ENCODE assay signal across 9 cellular contexts in the genomic region with DNA sequence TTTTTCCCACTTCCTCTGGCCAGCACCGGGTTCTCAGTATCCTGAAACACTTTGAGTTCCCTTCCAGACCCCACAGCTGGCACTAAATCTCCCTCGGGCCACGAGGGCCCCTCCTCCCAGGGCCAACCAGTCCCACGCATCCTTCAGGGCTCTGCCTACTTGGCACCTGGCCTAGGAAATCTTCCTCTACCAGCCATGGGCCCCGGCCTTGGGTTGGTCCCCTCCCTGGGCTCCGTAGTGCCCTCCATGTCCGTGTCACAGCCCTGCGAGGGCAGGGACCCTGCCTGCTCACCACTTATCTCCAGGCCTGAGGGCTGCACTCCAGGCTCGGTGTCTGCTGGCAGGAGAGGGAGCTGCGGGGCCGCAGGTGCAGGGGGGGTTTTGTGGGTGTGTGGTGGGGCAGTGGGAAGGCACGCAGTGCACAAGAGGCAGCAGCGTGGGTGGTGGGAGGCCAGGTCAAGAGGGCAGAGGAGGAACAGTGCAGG. TPM values are rescaled to one million over a fixed set of nuclear protein-coding genes. Genes with fewer than 3 reads are reported as not detected.
DNase-seq lines count a peak whose midpoint lies in the region; ATAC-seq and TF ChIP-seq lines count a peak whose summit lies in the region.
"Had no signal": no experiment of that assay in that cellular context is flagged by ENCODE, and none has a peak within 500 bp of the region (broad histone marks: within the 10 kb centered on the region; RNA-seq: fewer than 3 reads in every experiment).

No MANE protein-coding gene starts in this region.

- H3K4me3 Mint-ChIP-seq in stimulated activated naive CD8-positive, alpha-beta T cell treated with anti-CD3 and anti-CD28 coated beads, Interleukin-15, Interleukin-2, amounts not matched to agents 100 ng/mL and 50 ng/mL, for 24 hours = peak overlapping the region; percentile 18

- TF ChIP-seq CTCF in VCaP (conservative IDR thresholded peaks at IDR 0.05) = no peak

- H3K36me3 Mint-ChIP-seq in stimulated activated naive CD8-positive, alpha-beta T cell treated with anti-CD3 and anti-CD28 coated beads, Interleukin-15, Interleukin-2, amounts not matched to agents 100 ng/mL and 50 ng/mL, for 24 hours (ENCODE audit: low read depth) = peaks cover 33% of the 10 kb centered on the region

- no peak overlapping the region for H3K18ac ChIP-seq in neuronal stem cell (ENCODE audit: low read length)

- no peak overlapping the region for H3K4me2 ChIP-seq in neuronal stem cell (ENCODE audit: insufficient read depth, low read length, poor library complexity, severe bottlenecking)

- no peak overlapping the region for H3K4ac ChIP-seq in neuronal stem cell (ENCODE audit: low read length)

- H3K79me1 ChIP-seq in neuronal stem cell (ENCODE audit: low read depth, low read length) = peaks cover 9% of the 10 kb centered on the region

- H3K4me1 Mint-ChIP-seq in stimulated activated naive CD8-positive, alpha-beta T cell treated with anti-CD3 and anti-CD28 coated beads, Interleukin-15, Interleukin-2, amounts not matched to agents 100 ng/mL and 50 ng/mL, for 24 hours (ENCODE audit: low read depth) = peaks cover 59% of the 10 kb centered on the region

- H3K9me3 ChIP-seq in neuronal stem cell (replicated peaks in 1 of 2; ENCODE audit: control insufficient read depth in 2 of 2, insufficient read depth in 1 of 2, low read depth in 1 of 2, low read length in 2 of 2) = no peaks in the 10 kb centered on the region

- no peak overlapping the region for H3K9ac ChIP-seq in neuronal stem cell (ENCODE audit: low read depth, low read length, poor library complexity)

- ATAC-seq in left ventricle myocardium superior (peak; percentile 39), GM18867 (IDR thresholded peaks at IDR 0.05; ENCODE audit: unreplicated experiment) (no peak)

- H3K9me3 Mint-ChIP-seq in stimulated activated naive CD8-positive, alpha-beta T cell treated with anti-CD3 and anti-CD28 coated beads, Interleukin-15, Interleukin-2, amounts not matched to agents 100 ng/mL and 50 ng/mL, for 24 hours = no peaks in the 10 kb centered on the region

- H3K27me3 Mint-ChIP-seq in stimulated activated naive CD8-positive, alpha-beta T cell treated with anti-CD3 and anti-CD28 coated beads, Interleukin-15, Interleukin-2, amounts not matched to agents 100 ng/mL and 50 ng/mL, for 24 hours = no peaks in the 10 kb centered on the region

- no peak overlapping the region for H2AFZ ChIP-seq in neuronal stem cell (ENCODE audit: low read length)

- no peak overlapping the region for H3K14ac ChIP-seq in neuronal stem cell (ENCODE audit: low read length)

- WGBS in neuronal stem cell (ENCODE audit: extremely low coverage in 2 of 2, insufficient read length in 2 of 2, insufficient replicate concordance in 1 of 2), 2 donors = no CpG with 5 or more reads among the region's 13 CpGs

- H4K91ac ChIP-seq in neuronal stem cell (ENCODE audit: low read depth, low read length, poor library complexity) = no peak overlapping the region

- no peak overlapping the region for H3K4me3 ChIP-seq in neuronal stem cell (ENCODE audit: low read length in 2 of 2)

- no peak overlapping the region for H2BK15ac ChIP-seq in neuronal stem cell (ENCODE audit: low read length)

- H3K4me1 ChIP-seq in neuronal stem cell (ENCODE audit: control insufficient read depth in 2 of 2, insufficient read depth in 1 of 2, low read depth in 1 of 2, low read length in 2 of 2) = no peaks in the 10 kb centered on the region

- H4K8ac ChIP-seq in neuronal stem cell (ENCODE audit: low read depth, low read length) = no peak overlapping the region

- no peak overlapping the region for H2BK5ac ChIP-seq in neuronal stem cell (ENCODE audit: low read length)

- H3K27ac Mint-ChIP-seq in stimulated activated naive CD8-positive, alpha-beta T cell treated with anti-CD3 and anti-CD28 coated beads, Interleukin-15, Interleukin-2, amounts not matched to agents 100 ng/mL and 50 ng/mL, for 24 hours = peak overlapping the region; percentile 56

- H3K23ac ChIP-seq in neuronal stem cell (ENCODE audit: low read depth, low read length, poor library complexity) = no peak overlapping the region

- no peak overlapping the region for H2AK5ac ChIP-seq in neuronal stem cell (ENCODE audit: low read depth, low read length)

- H3K27me3 ChIP-seq in neuronal stem cell (ENCODE audit: control insufficient read depth in 3 of 3, insufficient read depth in 3 of 3, low read depth in 1 of 3, low read length in 3 of 3) = no peaks in the 10 kb centered on the region

- DNase-seq in NCI-H1105 treated with DMSO at 0.1 percent for 48 hours (lab: John Stamatoyannopoulos, UW) = peak; percentile 30
- no peak for DNase-seq in NCI-H1105 (lab: John Stamatoyannopoulos, UW)
- peak; percentile 58 for DNase-seq in left ventricle myocardium superior
- no peak for DNase-seq in neuronal stem cell (ENCODE audit: low spot score)
- DNase-seq in Kasumi-1 (lab: John Stamatoyannopoulos, UW) = no peak
- DNase-seq: 8988T had no signal

- H2BK12ac ChIP-seq in neuronal stem cell (ENCODE audit: low read length) = no peak overlapping the region

- intact Hi-C loops in left ventricle myocardium superior (cut with micrococcal nuclease) = no loop called here

- H2BK120ac ChIP-seq in neuronal stem cell (ENCODE audit: low read depth, low read length) = no peak overlapping the region

- H3K27ac ChIP-seq in VCaP (peak overlapping the region; percentile 16; the same call in 1 of the 2 replicates), neuronal stem cell (replicated peaks; ENCODE audit: low read length) (no peak overlapping the region)

- H3K36me3 ChIP-seq in neuronal stem cell (replicated peaks in 1 of 2; ENCODE audit: control insufficient read depth in 2 of 2, insufficient read depth in 2 of 2, low read length in 2 of 2) = peaks cover 22 to 71% of the 10 kb centered on the region in 2 donors

RNA-seq across cellular contexts. Expression of gene CDH22, which starts 48.8 kb away (rescaled TPM):
- 2.3 TPM for total RNA-seq in left ventricle myocardium superior
- 0.20 TPM for polyA plus RNA-seq in neuronal stem cell (2013, experiment 1 of 2)
- 0.19 TPM for polyA plus RNA-seq in neuronal stem cell (2013, experiment 2 of 2)

RNA-seq across cellular contexts. Expression of gene ELMO2, which starts 49.3 kb away (rescaled TPM):
- 37.1 TPM for total RNA-seq in left ventricle myocardium superior
- 34.2 TPM for polyA plus RNA-seq in neuronal stem cell (2013, experiment 1 of 2)
- 32.1 TPM for polyA plus RNA-seq in neuronal stem cell (2013, experiment 2 of 2)

Comparison
In these comparisons a context has a peak if more than half of its experiments do, and no peak if none do; other contexts are left out.
1. DNase-seq: peak in NCI-H1105 treated with DMSO at 0.1 percent for 48 hours (single experiment) and left ventricle myocardium superior (single experiment); none in NCI-H1105 (single experiment), neuronal stem cell (single experiment) and Kasumi-1 (0 of 2).